8 cellular contexts compared by ENCODE assay signal in the genomic region with DNA sequence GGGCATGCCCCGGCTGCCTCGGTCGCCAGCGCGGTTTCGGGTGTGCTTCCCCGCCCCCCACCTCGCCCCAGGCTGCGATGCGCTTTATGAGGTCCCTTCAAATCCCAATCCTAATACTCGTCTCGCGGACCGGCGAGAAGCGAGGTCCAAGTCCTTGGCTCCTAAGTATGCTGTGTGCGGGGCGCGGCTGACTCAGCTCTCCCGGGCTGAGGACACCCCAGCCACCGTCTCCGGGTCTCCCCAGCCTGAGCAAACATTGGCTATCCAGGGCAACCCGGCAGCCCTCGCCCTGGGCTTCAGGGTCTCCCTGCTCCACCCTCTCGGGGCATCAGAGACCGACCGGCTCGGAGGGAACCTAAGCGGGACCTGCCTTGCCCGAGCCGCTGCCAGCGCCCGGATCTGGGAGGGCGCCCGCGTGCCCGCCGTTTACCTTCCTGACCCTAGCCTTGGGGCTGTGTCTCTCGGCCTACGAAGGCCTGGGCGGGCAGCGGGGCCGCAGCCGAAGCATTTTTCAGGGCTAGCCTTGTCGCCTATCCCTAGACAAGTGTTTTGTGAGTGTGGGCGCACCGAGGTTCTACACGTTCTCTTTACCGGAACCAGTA. TPM values are rescaled to one million over a fixed set of nuclear protein-coding genes. Genes with fewer than 3 reads are reported as not detected.
DNase-seq lines count a peak whose midpoint lies in the region; ATAC-seq and TF ChIP-seq lines count a peak whose summit lies in the region.

No MANE protein-coding gene starts in this region.

- H3K36me3 Mint-ChIP-seq in chondrocyte (ENCODE audit: low read depth), result peaks cover 2% of the 10 kb centered on the region

- intact Hi-C loops in left colon (cut with DNase I, micrococcal nuclease), result loop anchor here in 1 of 2 donors (5.0 to 10.0 kb wide), 2 partner anchors 87 to 91 kb away; no protein-coding TSS in a partner anchor

- H3K36me3 ChIP-seq in HUES6 (ENCODE audit: control insufficient read depth, insufficient read depth, low read length), result no peaks in the 10 kb centered on the region

- no peaks in the 10 kb centered on the region for H3K27me3 Mint-ChIP-seq in chondrocyte (ENCODE audit: low read depth)

- no peaks in the 10 kb centered on the region for H3K9me3 Mint-ChIP-seq in chondrocyte (ENCODE audit: low read depth)

- no peak overlapping the region for H3K27ac Mint-ChIP-seq in chondrocyte (ENCODE audit: unreplicated experiment)

- peak overlapping the region; percentile 89 for H3K4me3 Mint-ChIP-seq in chondrocyte (ENCODE audit: unreplicated experiment)

- ATAC-seq in GM18498 (IDR thresholded peaks at IDR 0.05; ENCODE audit: unreplicated experiment), result peak; percentile 29
- peak; percentile 67 for ATAC-seq in left colon
- no peak for ATAC-seq in GM21619 (IDR thresholded peaks at IDR 0.05; ENCODE audit: unreplicated experiment)

- H3K4me1 ChIP-seq in HUES6 (ENCODE audit: control insufficient read depth, insufficient read depth, low read length), result peaks cover 26% of the 10 kb centered on the region

- peak overlapping the region; percentile 60 for H3K4me3 ChIP-seq in HUES6 (ENCODE audit: low read depth, low read length)

- H3K9ac ChIP-seq in HUES6 (ENCODE audit: low read length), result peak overlapping the region; percentile 39

- DNase-seq in chondrocyte (ENCODE audit: low spot score), result no peak
- DNase-seq in left colon, result peak; percentile 65 to 69
- peak; percentile 34 to 39 for DNase-seq in stimulated activated CD4-positive, alpha-beta T cell treated with anti-CD3 and anti-CD28 coated beads, Interleukin-4, amount 100 ng/mL, for 4 hours

- H3K27me3 ChIP-seq in HUES6 (ENCODE audit: control insufficient read depth, insufficient read depth, low read length), result peaks cover 60% of the 10 kb centered on the region

- H3K9me3 ChIP-seq in HUES6 (ENCODE audit: control insufficient read depth, insufficient read depth, low read depth, low read length), result no peaks in the 10 kb centered on the region

- H3K4me1 Mint-ChIP-seq in chondrocyte (ENCODE audit: low read depth), result peaks cover 13% of the 10 kb centered on the region

- H3K27ac ChIP-seq in 22Rv1 (peak overlapping the region; percentile 78; the same call in 1 of the 2 replicates), HUES6 (ENCODE audit: low read depth, low read length) (no peak overlapping the region), VCaP (peak overlapping the region; percentile 87)

- no peak for TF ChIP-seq CTCF in 22Rv1 (IDR thresholded peaks at IDR 0.05)
- TF ChIP-seq CTCF in VCaP (conservative IDR thresholded peaks at IDR 0.05), result no peak
- TF ChIP-seq CTCF in chondrocyte (IDR thresholded peaks at IDR 0.05), result no peak

RNA-seq across cellular contexts. Expression of a gene that starts 1.2 kb away (rescaled TPM):
- total RNA-seq in chondrocyte (13.3 to 13.7 TPM (median 13.4 TPM) in 3 replicates), left colon (10 to 100 TPM in 1 of 2 donors, 1 to 10 TPM in 1; 9.7 to 20.9 TPM)
